1 cellular context compared by ENCODE assay signal in the genomic region with DNA sequence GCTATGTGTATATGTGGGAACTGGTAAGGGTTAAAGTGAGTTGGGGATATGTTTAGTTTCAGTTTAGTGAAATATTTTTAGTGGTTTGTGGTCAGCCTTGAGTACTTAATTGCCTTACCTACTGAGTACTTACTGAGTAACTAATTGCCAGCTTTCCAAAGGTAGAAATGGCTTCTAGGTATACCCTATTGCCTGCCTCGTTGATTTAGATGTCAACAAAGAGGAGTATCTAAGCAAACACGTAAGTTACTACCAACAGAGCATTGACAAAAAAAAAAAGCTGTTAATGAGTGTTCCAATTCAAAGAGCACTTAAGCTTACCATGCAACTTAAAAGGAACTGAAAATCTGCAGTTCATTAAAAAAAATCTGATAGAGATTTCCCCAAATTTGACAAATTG.
TF ChIP-seq lines count a peak whose summit lies in the region.

No MANE protein-coding gene starts in this region.

TF ChIP-seq in GM12878, 131 proteins besides CTCF, POLR2A, EP300 and RAD21 (continued from another document):
- TF ChIP-seq BMI1 (IDR thresholded peaks at IDR 0.05; ENCODE audit: borderline replicate concordance) (peak; percentile 87), RUNX3 (IDR thresholded peaks at IDR 0.05; ENCODE audit: low read length) (peak; percentile 78), BHLHE40 (IDR thresholded peaks at IDR 0.05; ENCODE audit: borderline replicate concordance in 1 of 2, low read depth in 2 of 2, low read length in 1 of 2) (peak in 1 of 2 experiments; percentile 60; a peak in 1 of 4 replicates), NBN (IDR thresholded peaks at IDR 0.05) (peak; percentile 94), CHD2 (IDR thresholded peaks at IDR 0.05; ENCODE audit: borderline replicate concordance, low read depth, low read length) (peak; percentile 66), SPI1 (IDR thresholded peaks at IDR 0.05; ENCODE audit: borderline replicate concordance, insufficient read depth, low read depth, low read length) (peak; percentile 73), PML (IDR thresholded peaks at IDR 0.05; ENCODE audit: low read length) (no peak), GATAD2B (conservative IDR thresholded peaks at IDR 0.05; ENCODE audit: low read depth) (peak; percentile 95), BACH1 (IDR thresholded peaks at IDR 0.05; ENCODE audit: borderline replicate concordance) (peak; percentile 90; the same call in 1 of the 2 replicates), CEBPB (IDR thresholded peaks at IDR 0.05; ENCODE audit: borderline replicate concordance in 1 of 2, low read depth in 2 of 2, low read length in 2 of 2) (no peak)
- TF ChIP-seq, protein P1, sequence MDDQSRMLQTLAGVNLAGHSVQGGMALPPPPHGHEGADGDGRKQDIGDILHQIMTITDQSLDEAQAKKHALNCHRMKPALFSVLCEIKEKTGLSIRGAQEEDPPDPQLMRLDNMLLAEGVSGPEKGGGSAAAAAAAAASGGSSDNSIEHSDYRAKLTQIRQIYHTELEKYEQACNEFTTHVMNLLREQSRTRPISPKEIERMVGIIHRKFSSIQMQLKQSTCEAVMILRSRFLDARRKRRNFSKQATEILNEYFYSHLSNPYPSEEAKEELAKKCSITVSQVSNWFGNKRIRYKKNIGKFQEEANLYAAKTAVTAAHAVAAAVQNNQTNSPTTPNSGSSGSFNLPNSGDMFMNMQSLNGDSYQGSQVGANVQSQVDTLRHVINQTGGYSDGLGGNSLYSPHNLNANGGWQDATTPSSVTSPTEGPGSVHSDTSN (IDR thresholded peaks at IDR 0.05; ENCODE audit: insufficient replicate concordance, low read depth, low read length), result no peak
- TF ChIP-seq, protein P2, sequence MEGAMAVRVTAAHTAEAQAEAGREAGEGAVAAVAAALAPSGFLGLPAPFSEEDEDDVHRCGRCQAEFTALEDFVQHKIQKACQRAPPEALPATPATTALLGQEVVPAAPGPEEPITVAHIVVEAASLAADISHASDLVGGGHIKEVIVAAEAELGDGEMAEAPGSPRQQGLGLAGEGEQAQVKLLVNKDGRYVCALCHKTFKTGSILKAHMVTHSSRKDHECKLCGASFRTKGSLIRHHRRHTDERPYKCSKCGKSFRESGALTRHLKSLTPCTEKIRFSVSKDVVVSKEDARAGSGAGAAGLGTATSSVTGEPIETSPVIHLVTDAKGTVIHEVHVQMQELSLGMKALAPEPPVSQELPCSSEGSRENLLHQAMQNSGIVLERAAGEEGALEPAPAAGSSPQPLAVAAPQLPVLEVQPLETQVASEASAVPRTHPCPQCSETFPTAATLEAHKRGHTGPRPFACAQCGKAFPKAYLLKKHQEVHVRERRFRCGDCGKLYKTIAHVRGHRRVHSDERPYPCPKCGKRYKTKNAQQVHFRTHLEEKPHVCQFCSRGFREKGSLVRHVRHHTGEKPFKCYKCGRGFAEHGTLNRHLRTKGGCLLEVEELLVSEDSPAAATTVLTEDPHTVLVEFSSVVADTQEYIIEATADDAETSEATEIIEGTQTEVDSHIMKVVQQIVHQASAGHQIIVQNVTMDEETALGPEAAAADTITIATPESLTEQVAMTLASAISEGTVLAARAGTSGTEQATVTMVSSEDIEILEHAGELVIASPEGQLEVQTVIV (IDR thresholded peaks at IDR 0.05; ENCODE audit: borderline replicate concordance, partially characterized antibody), result no peak
- TF ChIP-seq, protein P3, sequence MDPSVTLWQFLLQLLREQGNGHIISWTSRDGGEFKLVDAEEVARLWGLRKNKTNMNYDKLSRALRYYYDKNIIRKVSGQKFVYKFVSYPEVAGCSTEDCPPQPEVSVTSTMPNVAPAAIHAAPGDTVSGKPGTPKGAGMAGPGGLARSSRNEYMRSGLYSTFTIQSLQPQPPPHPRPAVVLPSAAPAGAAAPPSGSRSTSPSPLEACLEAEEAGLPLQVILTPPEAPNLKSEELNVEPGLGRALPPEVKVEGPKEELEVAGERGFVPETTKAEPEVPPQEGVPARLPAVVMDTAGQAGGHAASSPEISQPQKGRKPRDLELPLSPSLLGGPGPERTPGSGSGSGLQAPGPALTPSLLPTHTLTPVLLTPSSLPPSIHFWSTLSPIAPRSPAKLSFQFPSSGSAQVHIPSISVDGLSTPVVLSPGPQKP (IDR thresholded peaks at IDR 0.05; ENCODE audit: low read depth, low read length), result no peak
